1 cellular context compared by ENCODE assay signal in the genomic region with DNA sequence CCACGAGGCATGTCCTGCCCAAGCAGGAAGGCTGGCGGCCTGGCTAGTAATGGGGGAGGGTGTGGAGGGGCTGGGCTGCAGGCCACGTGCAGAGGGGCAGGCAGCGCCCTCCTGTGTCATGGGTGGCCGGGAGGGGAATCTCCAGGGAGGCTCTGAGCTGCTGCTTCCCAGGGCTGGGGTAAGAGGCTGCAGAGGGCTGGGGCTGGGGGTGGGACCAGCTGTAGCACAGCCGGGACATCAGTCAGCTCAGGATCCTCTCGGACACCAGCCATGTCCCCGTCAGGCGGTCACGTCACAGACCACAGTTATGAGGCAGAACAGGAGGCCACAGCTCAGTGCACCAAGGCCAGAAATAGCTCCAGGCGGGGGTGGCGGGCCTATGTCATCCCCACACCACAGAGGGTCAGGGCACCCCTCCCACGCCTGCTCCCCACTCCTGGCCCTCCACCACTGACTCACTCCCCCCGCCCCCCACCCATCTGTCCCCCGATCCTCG.
TF ChIP-seq lines count a peak whose summit lies in the region.

No MANE protein-coding gene starts in this region.

TF ChIP-seq in GM12878, 131 proteins besides CTCF, POLR2A, EP300 and RAD21 (continued from another document and continues in another):
- TF ChIP-seq, protein P1, sequence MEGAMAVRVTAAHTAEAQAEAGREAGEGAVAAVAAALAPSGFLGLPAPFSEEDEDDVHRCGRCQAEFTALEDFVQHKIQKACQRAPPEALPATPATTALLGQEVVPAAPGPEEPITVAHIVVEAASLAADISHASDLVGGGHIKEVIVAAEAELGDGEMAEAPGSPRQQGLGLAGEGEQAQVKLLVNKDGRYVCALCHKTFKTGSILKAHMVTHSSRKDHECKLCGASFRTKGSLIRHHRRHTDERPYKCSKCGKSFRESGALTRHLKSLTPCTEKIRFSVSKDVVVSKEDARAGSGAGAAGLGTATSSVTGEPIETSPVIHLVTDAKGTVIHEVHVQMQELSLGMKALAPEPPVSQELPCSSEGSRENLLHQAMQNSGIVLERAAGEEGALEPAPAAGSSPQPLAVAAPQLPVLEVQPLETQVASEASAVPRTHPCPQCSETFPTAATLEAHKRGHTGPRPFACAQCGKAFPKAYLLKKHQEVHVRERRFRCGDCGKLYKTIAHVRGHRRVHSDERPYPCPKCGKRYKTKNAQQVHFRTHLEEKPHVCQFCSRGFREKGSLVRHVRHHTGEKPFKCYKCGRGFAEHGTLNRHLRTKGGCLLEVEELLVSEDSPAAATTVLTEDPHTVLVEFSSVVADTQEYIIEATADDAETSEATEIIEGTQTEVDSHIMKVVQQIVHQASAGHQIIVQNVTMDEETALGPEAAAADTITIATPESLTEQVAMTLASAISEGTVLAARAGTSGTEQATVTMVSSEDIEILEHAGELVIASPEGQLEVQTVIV (IDR thresholded peaks at IDR 0.05; ENCODE audit: borderline replicate concordance, partially characterized antibody) = no peak
- TF ChIP-seq, protein P2, sequence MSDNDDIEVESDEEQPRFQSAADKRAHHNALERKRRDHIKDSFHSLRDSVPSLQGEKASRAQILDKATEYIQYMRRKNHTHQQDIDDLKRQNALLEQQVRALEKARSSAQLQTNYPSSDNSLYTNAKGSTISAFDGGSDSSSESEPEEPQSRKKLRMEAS (IDR thresholded peaks at IDR 0.05; ENCODE audit: low read depth, low read length) = no peak
- TF ChIP-seq RELA (IDR thresholded peaks at IDR 0.05; ENCODE audit: borderline replicate concordance, partially characterized antibody) (no peak), IKZF1 (conservative IDR thresholded peaks at IDR 0.05) (peak; percentile 54), RBBP5 (conservative IDR thresholded peaks at IDR 0.05) (no peak), SUPT20H (IDR thresholded peaks at IDR 0.05; ENCODE audit: borderline replicate concordance, control insufficient read depth, low read depth, low read length) (no peak), GABPA (IDR thresholded peaks at IDR 0.05; ENCODE audit: low read depth) (no peak), YY1 (IDR thresholded peaks at IDR 0.05; ENCODE audit: low read depth, low read length) (no peak), ZNF24 (IDR thresholded peaks at IDR 0.05) (no peak), NR2F1 (conservative IDR thresholded peaks at IDR 0.05) (peak; percentile 82), EED (IDR thresholded peaks at IDR 0.05; ENCODE audit: low read depth) (peak; percentile 29; the same call in 1 of the 2 replicates), JUND (IDR thresholded peaks at IDR 0.05; ENCODE audit: low read depth, low read length) (no peak), NR2C2 (IDR thresholded peaks at IDR 0.05; ENCODE audit: borderline replicate concordance, control insufficient read depth, insufficient read length, low read depth) (no peak), NR2C1 (IDR thresholded peaks at IDR 0.05) (no peak), BRCA1 (IDR thresholded peaks at IDR 0.05; ENCODE audit: low read depth, low read length) (no peak)
- TF ChIP-seq, protein P3, sequence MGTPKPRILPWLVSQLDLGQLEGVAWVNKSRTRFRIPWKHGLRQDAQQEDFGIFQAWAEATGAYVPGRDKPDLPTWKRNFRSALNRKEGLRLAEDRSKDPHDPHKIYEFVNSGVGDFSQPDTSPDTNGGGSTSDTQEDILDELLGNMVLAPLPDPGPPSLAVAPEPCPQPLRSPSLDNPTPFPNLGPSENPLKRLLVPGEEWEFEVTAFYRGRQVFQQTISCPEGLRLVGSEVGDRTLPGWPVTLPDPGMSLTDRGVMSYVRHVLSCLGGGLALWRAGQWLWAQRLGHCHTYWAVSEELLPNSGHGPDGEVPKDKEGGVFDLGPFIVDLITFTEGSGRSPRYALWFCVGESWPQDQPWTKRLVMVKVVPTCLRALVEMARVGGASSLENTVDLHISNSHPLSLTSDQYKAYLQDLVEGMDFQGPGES (IDR thresholded peaks at IDR 0.05) = no peak
- TF ChIP-seq, protein P4, sequence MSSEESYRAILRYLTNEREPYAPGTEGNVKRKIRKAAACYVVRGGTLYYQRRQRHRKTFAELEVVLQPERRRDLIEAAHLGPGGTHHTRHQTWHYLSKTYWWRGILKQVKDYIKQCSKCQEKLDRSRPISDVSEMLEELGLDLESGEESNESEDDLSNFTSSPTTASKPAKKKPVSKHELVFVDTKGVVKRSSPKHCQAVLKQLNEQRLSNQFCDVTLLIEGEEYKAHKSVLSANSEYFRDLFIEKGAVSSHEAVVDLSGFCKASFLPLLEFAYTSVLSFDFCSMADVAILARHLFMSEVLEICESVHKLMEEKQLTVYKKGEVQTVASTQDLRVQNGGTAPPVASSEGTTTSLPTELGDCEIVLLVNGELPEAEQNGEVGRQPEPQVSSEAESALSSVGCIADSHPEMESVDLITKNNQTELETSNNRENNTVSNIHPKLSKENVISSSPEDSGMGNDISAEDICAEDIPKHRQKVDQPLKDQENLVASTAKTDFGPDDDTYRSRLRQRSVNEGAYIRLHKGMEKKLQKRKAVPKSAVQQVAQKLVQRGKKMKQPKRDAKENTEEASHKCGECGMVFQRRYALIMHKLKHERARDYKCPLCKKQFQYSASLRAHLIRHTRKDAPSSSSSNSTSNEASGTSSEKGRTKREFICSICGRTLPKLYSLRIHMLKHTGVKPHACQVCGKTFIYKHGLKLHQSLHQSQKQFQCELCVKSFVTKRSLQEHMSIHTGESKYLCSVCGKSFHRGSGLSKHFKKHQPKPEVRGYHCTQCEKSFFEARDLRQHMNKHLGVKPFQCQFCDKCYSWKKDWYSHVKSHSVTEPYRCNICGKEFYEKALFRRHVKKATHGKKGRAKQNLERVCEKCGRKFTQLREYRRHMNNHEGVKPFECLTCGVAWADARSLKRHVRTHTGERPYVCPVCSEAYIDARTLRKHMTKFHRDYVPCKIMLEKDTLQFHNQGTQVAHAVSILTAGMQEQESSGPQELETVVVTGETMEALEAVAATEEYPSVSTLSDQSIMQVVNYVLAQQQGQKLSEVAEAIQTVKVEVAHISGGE (CRISPR knock-in tag; IDR thresholded peaks at IDR 0.05) = no peak
- TF ChIP-seq, protein P5, sequence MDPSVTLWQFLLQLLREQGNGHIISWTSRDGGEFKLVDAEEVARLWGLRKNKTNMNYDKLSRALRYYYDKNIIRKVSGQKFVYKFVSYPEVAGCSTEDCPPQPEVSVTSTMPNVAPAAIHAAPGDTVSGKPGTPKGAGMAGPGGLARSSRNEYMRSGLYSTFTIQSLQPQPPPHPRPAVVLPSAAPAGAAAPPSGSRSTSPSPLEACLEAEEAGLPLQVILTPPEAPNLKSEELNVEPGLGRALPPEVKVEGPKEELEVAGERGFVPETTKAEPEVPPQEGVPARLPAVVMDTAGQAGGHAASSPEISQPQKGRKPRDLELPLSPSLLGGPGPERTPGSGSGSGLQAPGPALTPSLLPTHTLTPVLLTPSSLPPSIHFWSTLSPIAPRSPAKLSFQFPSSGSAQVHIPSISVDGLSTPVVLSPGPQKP (IDR thresholded peaks at IDR 0.05; ENCODE audit: low read depth, low read length) = no peak
- TF ChIP-seq, protein P6, sequence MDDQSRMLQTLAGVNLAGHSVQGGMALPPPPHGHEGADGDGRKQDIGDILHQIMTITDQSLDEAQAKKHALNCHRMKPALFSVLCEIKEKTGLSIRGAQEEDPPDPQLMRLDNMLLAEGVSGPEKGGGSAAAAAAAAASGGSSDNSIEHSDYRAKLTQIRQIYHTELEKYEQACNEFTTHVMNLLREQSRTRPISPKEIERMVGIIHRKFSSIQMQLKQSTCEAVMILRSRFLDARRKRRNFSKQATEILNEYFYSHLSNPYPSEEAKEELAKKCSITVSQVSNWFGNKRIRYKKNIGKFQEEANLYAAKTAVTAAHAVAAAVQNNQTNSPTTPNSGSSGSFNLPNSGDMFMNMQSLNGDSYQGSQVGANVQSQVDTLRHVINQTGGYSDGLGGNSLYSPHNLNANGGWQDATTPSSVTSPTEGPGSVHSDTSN (IDR thresholded peaks at IDR 0.05; ENCODE audit: insufficient replicate concordance, low read depth, low read length) = no peak
- TF ChIP-seq, protein P7, sequence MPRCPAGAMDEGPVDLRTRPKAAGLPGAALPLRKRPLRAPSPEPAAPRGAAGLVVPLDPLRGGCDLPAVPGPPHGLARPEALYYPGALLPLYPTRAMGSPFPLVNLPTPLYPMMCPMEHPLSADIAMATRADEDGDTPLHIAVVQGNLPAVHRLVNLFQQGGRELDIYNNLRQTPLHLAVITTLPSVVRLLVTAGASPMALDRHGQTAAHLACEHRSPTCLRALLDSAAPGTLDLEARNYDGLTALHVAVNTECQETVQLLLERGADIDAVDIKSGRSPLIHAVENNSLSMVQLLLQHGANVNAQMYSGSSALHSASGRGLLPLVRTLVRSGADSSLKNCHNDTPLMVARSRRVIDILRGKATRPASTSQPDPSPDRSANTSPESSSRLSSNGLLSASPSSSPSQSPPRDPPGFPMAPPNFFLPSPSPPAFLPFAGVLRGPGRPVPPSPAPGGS (IDR thresholded peaks at IDR 0.05; ENCODE audit: borderline replicate concordance, insufficient read depth, low read depth, low read length, poor library complexity, severe bottlenecking) = no peak
- TF ChIP-seq, protein P8, sequence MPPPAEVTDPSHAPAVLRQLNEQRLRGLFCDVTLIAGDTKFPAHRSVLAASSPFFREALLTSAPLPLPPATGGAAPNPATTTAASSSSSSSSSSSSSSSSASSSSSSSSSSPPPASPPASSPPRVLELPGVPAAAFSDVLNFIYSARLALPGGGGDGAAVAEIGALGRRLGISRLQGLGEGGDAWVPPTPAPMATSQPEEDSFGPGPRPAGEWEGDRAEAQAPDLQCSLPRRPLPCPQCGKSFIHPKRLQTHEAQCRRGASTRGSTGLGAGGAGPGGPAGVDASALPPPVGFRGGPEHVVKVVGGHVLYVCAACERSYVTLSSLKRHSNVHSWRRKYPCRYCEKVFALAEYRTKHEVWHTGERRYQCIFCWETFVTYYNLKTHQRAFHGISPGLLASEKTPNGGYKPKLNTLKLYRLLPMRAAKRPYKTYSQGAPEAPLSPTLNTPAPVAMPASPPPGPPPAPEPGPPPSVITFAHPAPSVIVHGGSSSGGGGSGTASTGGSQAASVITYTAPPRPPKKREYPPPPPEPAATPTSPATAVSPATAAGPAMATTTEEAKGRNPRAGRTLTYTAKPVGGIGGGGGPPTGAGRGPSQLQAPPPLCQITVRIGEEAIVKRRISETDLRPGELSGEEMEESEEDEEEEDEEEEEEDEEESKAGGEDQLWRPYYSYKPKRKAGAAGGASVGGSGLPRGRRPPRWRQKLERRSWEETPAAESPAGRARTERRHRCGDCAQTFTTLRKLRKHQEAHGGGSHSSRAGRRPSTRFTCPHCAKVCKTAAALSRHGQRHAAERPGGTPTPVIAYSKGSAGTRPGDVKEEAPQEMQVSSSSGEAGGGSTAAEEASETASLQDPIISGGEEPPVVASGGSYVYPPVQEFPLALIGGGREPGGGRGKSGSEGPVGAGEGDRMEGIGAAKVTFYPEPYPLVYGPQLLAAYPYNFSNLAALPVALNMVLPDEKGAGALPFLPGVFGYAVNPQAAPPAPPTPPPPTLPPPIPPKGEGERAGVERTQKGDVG (CRISPR knock-in tag; IDR thresholded peaks at IDR 0.05) = no peak
- TF ChIP-seq, protein P9, sequence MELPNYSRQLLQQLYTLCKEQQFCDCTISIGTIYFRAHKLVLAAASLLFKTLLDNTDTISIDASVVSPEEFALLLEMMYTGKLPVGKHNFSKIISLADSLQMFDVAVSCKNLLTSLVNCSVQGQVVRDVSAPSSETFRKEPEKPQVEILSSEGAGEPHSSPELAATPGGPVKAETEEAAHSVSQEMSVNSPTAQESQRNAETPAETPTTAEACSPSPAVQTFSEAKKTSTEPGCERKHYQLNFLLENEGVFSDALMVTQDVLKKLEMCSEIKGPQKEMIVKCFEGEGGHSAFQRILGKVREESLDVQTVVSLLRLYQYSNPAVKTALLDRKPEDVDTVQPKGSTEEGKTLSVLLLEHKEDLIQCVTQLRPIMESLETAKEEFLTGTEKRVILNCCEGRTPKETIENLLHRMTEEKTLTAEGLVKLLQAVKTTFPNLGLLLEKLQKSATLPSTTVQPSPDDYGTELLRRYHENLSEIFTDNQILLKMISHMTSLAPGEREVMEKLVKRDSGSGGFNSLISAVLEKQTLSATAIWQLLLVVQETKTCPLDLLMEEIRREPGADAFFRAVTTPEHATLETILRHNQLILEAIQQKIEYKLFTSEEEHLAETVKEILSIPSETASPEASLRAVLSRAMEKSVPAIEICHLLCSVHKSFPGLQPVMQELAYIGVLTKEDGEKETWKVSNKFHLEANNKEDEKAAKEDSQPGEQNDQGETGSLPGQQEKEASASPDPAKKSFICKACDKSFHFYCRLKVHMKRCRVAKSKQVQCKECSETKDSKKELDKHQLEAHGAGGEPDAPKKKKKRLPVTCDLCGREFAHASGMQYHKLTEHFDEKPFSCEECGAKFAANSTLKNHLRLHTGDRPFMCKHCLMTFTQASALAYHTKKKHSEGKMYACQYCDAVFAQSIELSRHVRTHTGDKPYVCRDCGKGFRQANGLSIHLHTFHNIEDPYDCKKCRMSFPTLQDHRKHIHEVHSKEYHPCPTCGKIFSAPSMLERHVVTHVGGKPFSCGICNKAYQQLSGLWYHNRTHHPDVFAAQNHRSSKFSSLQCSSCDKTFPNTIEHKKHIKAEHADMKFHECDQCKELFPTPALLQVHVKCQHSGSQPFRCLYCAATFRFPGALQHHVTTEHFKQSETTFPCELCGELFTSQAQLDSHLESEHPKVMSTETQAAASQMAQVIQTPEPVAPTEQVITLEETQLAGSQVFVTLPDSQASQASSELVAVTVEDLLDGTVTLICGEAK (IDR thresholded peaks at IDR 0.05; ENCODE audit: borderline replicate concordance) = no peak
- TF ChIP-seq, protein P10, sequence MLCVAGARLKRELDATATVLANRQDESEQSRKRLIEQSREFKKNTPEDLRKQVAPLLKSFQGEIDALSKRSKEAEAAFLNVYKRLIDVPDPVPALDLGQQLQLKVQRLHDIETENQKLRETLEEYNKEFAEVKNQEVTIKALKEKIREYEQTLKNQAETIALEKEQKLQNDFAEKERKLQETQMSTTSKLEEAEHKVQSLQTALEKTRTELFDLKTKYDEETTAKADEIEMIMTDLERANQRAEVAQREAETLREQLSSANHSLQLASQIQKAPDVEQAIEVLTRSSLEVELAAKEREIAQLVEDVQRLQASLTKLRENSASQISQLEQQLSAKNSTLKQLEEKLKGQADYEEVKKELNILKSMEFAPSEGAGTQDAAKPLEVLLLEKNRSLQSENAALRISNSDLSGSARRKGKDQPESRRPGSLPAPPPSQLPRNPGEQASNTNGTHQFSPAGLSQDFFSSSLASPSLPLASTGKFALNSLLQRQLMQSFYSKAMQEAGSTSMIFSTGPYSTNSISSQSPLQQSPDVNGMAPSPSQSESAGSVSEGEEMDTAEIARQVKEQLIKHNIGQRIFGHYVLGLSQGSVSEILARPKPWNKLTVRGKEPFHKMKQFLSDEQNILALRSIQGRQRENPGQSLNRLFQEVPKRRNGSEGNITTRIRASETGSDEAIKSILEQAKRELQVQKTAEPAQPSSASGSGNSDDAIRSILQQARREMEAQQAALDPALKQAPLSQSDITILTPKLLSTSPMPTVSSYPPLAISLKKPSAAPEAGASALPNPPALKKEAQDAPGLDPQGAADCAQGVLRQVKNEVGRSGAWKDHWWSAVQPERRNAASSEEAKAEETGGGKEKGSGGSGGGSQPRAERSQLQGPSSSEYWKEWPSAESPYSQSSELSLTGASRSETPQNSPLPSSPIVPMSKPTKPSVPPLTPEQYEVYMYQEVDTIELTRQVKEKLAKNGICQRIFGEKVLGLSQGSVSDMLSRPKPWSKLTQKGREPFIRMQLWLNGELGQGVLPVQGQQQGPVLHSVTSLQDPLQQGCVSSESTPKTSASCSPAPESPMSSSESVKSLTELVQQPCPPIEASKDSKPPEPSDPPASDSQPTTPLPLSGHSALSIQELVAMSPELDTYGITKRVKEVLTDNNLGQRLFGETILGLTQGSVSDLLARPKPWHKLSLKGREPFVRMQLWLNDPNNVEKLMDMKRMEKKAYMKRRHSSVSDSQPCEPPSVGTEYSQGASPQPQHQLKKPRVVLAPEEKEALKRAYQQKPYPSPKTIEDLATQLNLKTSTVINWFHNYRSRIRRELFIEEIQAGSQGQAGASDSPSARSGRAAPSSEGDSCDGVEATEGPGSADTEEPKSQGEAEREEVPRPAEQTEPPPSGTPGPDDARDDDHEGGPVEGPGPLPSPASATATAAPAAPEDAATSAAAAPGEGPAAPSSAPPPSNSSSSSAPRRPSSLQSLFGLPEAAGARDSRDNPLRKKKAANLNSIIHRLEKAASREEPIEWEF (IDR thresholded peaks at IDR 0.05; ENCODE audit: insufficient replicate concordance, low read depth, low read length) = no peak
